27 cellular contexts compared by ENCODE assay signal in genomic region chr19:49398001-49398615, GRCh38. TPM values are rescaled to one million over a fixed set of nuclear protein-coding genes. Genes with fewer than 3 reads are reported as not detected.
DNase-seq lines count a peak whose midpoint lies in the region; ATAC-seq lines count a peak whose summit lies in the region.
"Had no signal": no experiment of that assay in that cellular context is flagged by ENCODE, and none has a peak within 500 bp of the region (broad histone marks: within the 10 kb centered on the region; RNA-seq: fewer than 3 reads in every experiment).

No MANE protein-coding gene starts in this region.

- H3K9me2 ChIP-seq in GM23248 (ENCODE audit: insufficient read depth), result no peaks in the 10 kb centered on the region

- H3K4me3 ChIP-seq in CD4-positive, CD25-positive, alpha-beta regulatory T cell (ENCODE audit: low read depth, low read length), result no peak overlapping the region
- H3K4me3 ChIP-seq in GM23248, result no peak overlapping the region

- 39 to 47% methylated on average over 11 of the region's 11 CpGs for WGBS in GM23248 (ENCODE audit: low coverage in 1 of 2, low lambda C conversion rate in 2 of 2, missing lambda C conversion rate in 2 of 2), 2 experiments

- H3K27ac Mint-ChIP-seq in CD4-positive, CD25-positive, alpha-beta regulatory T cell, result peak overlapping the region; percentile 42 to 74 (median 69)
- peak overlapping the region; percentile 83 for H3K27ac Mint-ChIP-seq in T-helper 17 cell
- peak overlapping the region in 9 of 10 donors; percentile 23 to 80 (median 59) for H3K27ac Mint-ChIP-seq in naive thymus-derived CD8-positive, alpha-beta T cell
- H3K27ac Mint-ChIP-seq: activated CD4-positive, alpha-beta T cell treated with anti-CD3 and anti-CD28 coated beads for 36 hours; activated naive CD8-positive, alpha-beta T cell treated with anti-CD3 and anti-CD28 coated beads, Interleukin-2, amount 10 ng/mL, durations not matched to agents 7 days and 5 days; activated T-cell treated with anti-CD3 and anti-CD28 coated beads, Interleukin-2, amount 50 U/mL, for 72 hours had no signal

- no peak overlapping the region for H2AFZ ChIP-seq in GM23248

- no peaks in the 10 kb centered on the region for H3K79me2 ChIP-seq in GM23248 (ENCODE audit: insufficient read depth)

- POLR2A ChIA-PET in naive thymus-derived CD8-positive, alpha-beta T cell (lab: Charles Lee), result interaction anchor here (0.7 kb wide), 1 partner anchor 11 kb away, joined by 3 read pairs; no protein-coding TSS in a partner anchor

- H3K4me1 Mint-ChIP-seq in CD4-positive, CD25-positive, alpha-beta regulatory T cell, result peaks cover 0 to 9% (median 7%) of the 10 kb centered on the region in 4 donors
- H3K4me1 Mint-ChIP-seq in T-helper 17 cell, result peaks cover 20% of the 10 kb centered on the region
- peaks cover 17 to 28% (median 20%) of the 10 kb centered on the region in 4 donors for H3K4me1 Mint-ChIP-seq in naive thymus-derived CD8-positive, alpha-beta T cell

- H3K4me3 Mint-ChIP-seq in CD4-positive, CD25-positive, alpha-beta regulatory T cell, result no peak overlapping the region
- peak overlapping the region; percentile 63 for H3K4me3 Mint-ChIP-seq in T-helper 17 cell
- H3K4me3 Mint-ChIP-seq in naive thymus-derived CD8-positive, alpha-beta T cell, result peak overlapping the region in 8 of 10 donors; percentile 5 to 77 (median 54)
- H3K4me3 Mint-ChIP-seq: activated CD4-positive, alpha-beta T cell treated with anti-CD3 and anti-CD28 coated beads for 36 hours; activated naive CD8-positive, alpha-beta T cell treated with anti-CD3 and anti-CD28 coated beads, Interleukin-2, amount 10 ng/mL, durations not matched to agents 7 days and 5 days; CD8-positive, alpha-beta memory T cell had no signal

- no peak for ATAC-seq in CD4-positive, CD25-positive, alpha-beta regulatory T cell (ENCODE audit: low read depth in 2 of 2)
- ATAC-seq in T-helper 17 cell (peak; percentile 30), GM21390 (IDR thresholded peaks at IDR 0.05; ENCODE audit: unreplicated experiment) (no peak), HG02798 (IDR thresholded peaks at IDR 0.05; ENCODE audit: poor library complexity, unreplicated experiment) (no peak)
- ATAC-seq in naive thymus-derived CD8-positive, alpha-beta T cell, result peak; percentile 65 to 66
- ATAC-seq: activated CD4-positive, alpha-beta T cell treated with anti-CD3 and anti-CD28 coated beads for 36 hours; activated T-cell treated with anti-CD3 and anti-CD28 coated beads, Interleukin-2, amount 50 U/mL, for 72 hours had no signal

- H3K27ac ChIP-seq in CD4-positive, CD25-positive, alpha-beta regulatory T cell (ENCODE audit: insufficient read depth, low read length, poor library complexity, severe bottlenecking), result no peak overlapping the region
- no peak overlapping the region for H3K27ac ChIP-seq in GM23248
- H3K27ac ChIP-seq: HL-60, RWPE1 had no signal

- no peaks in the 10 kb centered on the region for H3K27me3 ChIP-seq in CD4-positive, CD25-positive, alpha-beta regulatory T cell (ENCODE audit: control insufficient read depth, insufficient read depth, low read length)
- no peaks in the 10 kb centered on the region; the same call in 1 of the 2 replicates for H3K27me3 ChIP-seq in GM23248 (replicated peaks; ENCODE audit: insufficient read depth)

- H3K4me1 ChIP-seq in CD4-positive, CD25-positive, alpha-beta regulatory T cell (ENCODE audit: control insufficient read depth, insufficient read depth, low read length, poor library complexity, severe bottlenecking), result no peaks in the 10 kb centered on the region
- no peaks in the 10 kb centered on the region for H3K4me1 ChIP-seq in GM23248 (ENCODE audit: insufficient read depth)

- no peaks in the 10 kb centered on the region for H3F3A ChIP-seq in GM23248 (ENCODE audit: insufficient read depth)

- no peak overlapping the region for H3K4me2 ChIP-seq in GM23248 (ENCODE audit: unreplicated experiment)

- H4K20me1 ChIP-seq in GM23248 (ENCODE audit: insufficient read depth), result no peaks in the 10 kb centered on the region

- H3K9me3 Mint-ChIP-seq in CD4-positive, CD25-positive, alpha-beta regulatory T cell, result no peaks in the 10 kb centered on the region
- H3K9me3 Mint-ChIP-seq in naive thymus-derived CD8-positive, alpha-beta T cell, result no peaks in the 10 kb centered on the region
- H3K9me3 Mint-ChIP-seq: activated naive CD8-positive, alpha-beta T cell treated with anti-CD3 and anti-CD28 coated beads, Interleukin-2, amount 10 ng/mL, durations not matched to agents 7 days and 5 days; activated T-cell treated with anti-CD3 and anti-CD28 coated beads, Interleukin-2, amount 50 U/mL, for 72 hours; CD8-positive, alpha-beta memory T cell had no signal

- in situ Hi-C loops in GM23248 (cut with MboI), result no loop called here

- H3K36me3 Mint-ChIP-seq in CD4-positive, CD25-positive, alpha-beta regulatory T cell, result no peaks in the 10 kb centered on the region
- peaks cover 3% of the 10 kb centered on the region for H3K36me3 Mint-ChIP-seq in T-helper 17 cell (ENCODE audit: low read depth)
- no peaks in the 10 kb centered on the region for H3K36me3 Mint-ChIP-seq in naive thymus-derived CD8-positive, alpha-beta T cell
- H3K36me3 Mint-ChIP-seq: activated naive CD8-positive, alpha-beta T cell treated with anti-CD3 and anti-CD28 coated beads, Interleukin-2, amount 10 ng/mL, durations not matched to agents 7 days and 5 days had no signal

- H3K36me3 ChIP-seq in CD4-positive, CD25-positive, alpha-beta regulatory T cell (ENCODE audit: control insufficient read depth, insufficient read depth, low read length), result no peaks in the 10 kb centered on the region
- H3K36me3 ChIP-seq in GM23248 (ENCODE audit: low read depth), result no peaks in the 10 kb centered on the region

- H3K27me3 Mint-ChIP-seq in CD4-positive, CD25-positive, alpha-beta regulatory T cell, result peaks cover 7% of the 10 kb centered on the region
- no peaks in the 10 kb centered on the region for H3K27me3 Mint-ChIP-seq in T-helper 17 cell
- H3K27me3 Mint-ChIP-seq in naive thymus-derived CD8-positive, alpha-beta T cell, result no peaks in the 10 kb centered on the region
- H3K27me3 Mint-ChIP-seq: activated CD4-positive, alpha-beta T cell treated with anti-CD3 and anti-CD28 coated beads for 36 hours had no signal

- H3K9me3 ChIP-seq in CD4-positive, CD25-positive, alpha-beta regulatory T cell (ENCODE audit: control insufficient read depth in 2 of 2, low read length in 2 of 2), result no peaks in the 10 kb centered on the region
- H3K9me3 ChIP-seq in T-helper 17 cell (ENCODE audit: control insufficient read depth, low read length, poor library complexity, severe bottlenecking) (no peaks in the 10 kb centered on the region), GM23248 (ENCODE audit: low read depth) (no peaks in the 10 kb centered on the region)

- no peak for DNase-seq in CD4-positive, CD25-positive, alpha-beta regulatory T cell
- DNase-seq in DMS79 treated with DMSO at 0.1 percent for 48 hours (lab: John Stamatoyannopoulos, UW) (peak; percentile 79), T-helper 17 cell (no peak), GM23248 (no peak)
- no peak for DNase-seq in naive thymus-derived CD8-positive, alpha-beta T cell
- DNase-seq: activated CD4-positive, alpha-beta T cell treated with anti-CD3 and anti-CD28 coated beads for 36 hours; activated naive CD8-positive, alpha-beta T cell treated with anti-CD3 and anti-CD28 coated beads, Interleukin-2, amount 10 ng/mL, durations not matched to agents 7 days and 5 days; activated T-cell treated with anti-CD3 and anti-CD28 coated beads, Interleukin-2, amount 50 U/mL, for 72 hours; CD8-positive, alpha-beta memory T cell; DND-41; effector CD8-positive, alpha-beta T cell; foreskin melanocyte; islet precursor cell; NCI-H1092 treated with DMSO at 0.1 percent for 48 hours; NCI-H2081 had no signal

- no peak overlapping the region for H3K9ac ChIP-seq in GM23248

RNA-seq across cellular contexts. Expression of gene KASH5, which starts 10.1 kb away (rescaled TPM):
- not detected for total RNA-seq in CD4-positive, CD25-positive, alpha-beta regulatory T cell
- not detected for polyA plus RNA-seq in CD4-positive, CD25-positive, alpha-beta regulatory T cell
- under 1 TPM in 1 of 2 donors, not detected in 1; 0.86 TPM for total RNA-seq in T-helper 17 cell
- total RNA-seq in naive thymus-derived CD8-positive, alpha-beta T cell, result under 1 TPM in 1 of 2 experiments, not detected in 1; 0.36 TPM
- under 1 TPM in 1 of 3 donors, not detected in 2; 0.22 TPM for polyA plus RNA-seq in naive thymus-derived CD8-positive, alpha-beta T cell
- not detected in 2 replicates for total RNA-seq in GM23248 (2014; rRNA removed; shearing (Covaris generic))
- polyA plus RNA-seq in GM23248 (2016; fragmentation: Nextera tagmentation; extraction: Ambion mirVana), result not detected in 2 replicates
- total RNA-seq: activated naive CD8-positive, alpha-beta T cell treated with anti-CD3 and anti-CD28 coated beads, Interleukin-2, amount 10 ng/mL, durations not matched to agents 7 days and 5 days; HepG2; lower leg skin; mononuclear cell; NCI-H460; pulmonary artery endothelial cell; skeletal muscle tissue; temporal lobe had no signal
- polyA plus RNA-seq: CD8-positive, alpha-beta memory T cell; esophagus; HepG2 had no signal

RNA-seq across cellular contexts. Expression of gene PTH2, which starts 25.1 kb away (rescaled TPM):
- total RNA-seq in CD4-positive, CD25-positive, alpha-beta regulatory T cell, result not detected
- polyA plus RNA-seq in CD4-positive, CD25-positive, alpha-beta regulatory T cell, result not detected
- total RNA-seq in T-helper 17 cell, result not detected
- not detected for total RNA-seq in naive thymus-derived CD8-positive, alpha-beta T cell
- polyA plus RNA-seq in naive thymus-derived CD8-positive, alpha-beta T cell, result not detected
- not detected in 2 replicates for total RNA-seq in GM23248 (2014; rRNA removed; shearing (Covaris generic))
- polyA plus RNA-seq in GM23248 (2016; fragmentation: Nextera tagmentation; extraction: Ambion mirVana), result not detected in 2 replicates
- total RNA-seq: activated CD4-positive, alpha-beta T cell treated with anti-CD3 and anti-CD28 coated beads for 36 hours; activated naive CD8-positive, alpha-beta T cell treated with anti-CD3 and anti-CD28 coated beads, Interleukin-2, amount 10 ng/mL, durations not matched to agents 7 days and 5 days; activated T-cell treated with anti-CD3 and anti-CD28 coated beads, Interleukin-2, amount 50 U/mL, for 72 hours; CD8-positive, alpha-beta memory T cell; HepG2; lower leg skin; mononuclear cell; NCI-H460; pulmonary artery endothelial cell; skeletal muscle tissue; temporal lobe had no signal
- polyA plus RNA-seq: CD8-positive, alpha-beta memory T cell; esophagus; HepG2 had no signal

RNA-seq across cellular contexts. Expression of gene GFY, which starts 27.1 kb away (rescaled TPM):
- total RNA-seq in CD4-positive, CD25-positive, alpha-beta regulatory T cell, result not detected
- not detected for polyA plus RNA-seq in CD4-positive, CD25-positive, alpha-beta regulatory T cell
- not detected for total RNA-seq in T-helper 17 cell
- total RNA-seq in naive thymus-derived CD8-positive, alpha-beta T cell, result not detected
- polyA plus RNA-seq in naive thymus-derived CD8-positive, alpha-beta T cell, result not detected
- not detected in 2 replicates for total RNA-seq in GM23248 (2014; rRNA removed; shearing (Covaris generic))
- not detected in 2 replicates for polyA plus RNA-seq in GM23248 (2016; fragmentation: Nextera tagmentation; extraction: Ambion mirVana)
- total RNA-seq: activated CD4-positive, alpha-beta T cell treated with anti-CD3 and anti-CD28 coated beads for 36 hours; activated naive CD8-positive, alpha-beta T cell treated with anti-CD3 and anti-CD28 coated beads, Interleukin-2, amount 10 ng/mL, durations not matched to agents 7 days and 5 days; activated T-cell treated with anti-CD3 and anti-CD28 coated beads, Interleukin-2, amount 50 U/mL, for 72 hours; CD8-positive, alpha-beta memory T cell; HepG2; lower leg skin; mononuclear cell; NCI-H460; pulmonary artery endothelial cell; skeletal muscle tissue had no signal
- polyA plus RNA-seq: CD8-positive, alpha-beta memory T cell; esophagus; HepG2 had no signal

RNA-seq across cellular contexts. Expression of gene DKKL1, which starts 34.4 kb away (rescaled TPM):
- not detected for total RNA-seq in CD4-positive, CD25-positive, alpha-beta regulatory T cell
- not detected for polyA plus RNA-seq in CD4-positive, CD25-positive, alpha-beta regulatory T cell
- total RNA-seq in T-helper 17 cell, result not detected
- not detected for total RNA-seq in naive thymus-derived CD8-positive, alpha-beta T cell
- not detected for polyA plus RNA-seq in naive thymus-derived CD8-positive, alpha-beta T cell
- 0.63 TPM in 1 of 2 replicates, not detected in the other for total RNA-seq in GM23248 (2014; rRNA removed; shearing (Covaris generic))
- polyA plus RNA-seq in GM23248 (2016; fragmentation: Nextera tagmentation; extraction: Ambion mirVana), result 0.30 TPM in 1 of 2 replicates, not detected in the other
- total RNA-seq: activated CD4-positive, alpha-beta T cell treated with anti-CD3 and anti-CD28 coated beads for 36 hours; activated naive CD8-positive, alpha-beta T cell treated with anti-CD3 and anti-CD28 coated beads, Interleukin-2, amount 10 ng/mL, durations not matched to agents 7 days and 5 days; activated T-cell treated with anti-CD3 and anti-CD28 coated beads, Interleukin-2, amount 50 U/mL, for 72 hours; CD8-positive, alpha-beta memory T cell; mononuclear cell; NCI-H460; pulmonary artery endothelial cell; temporal lobe had no signal
- polyA plus RNA-seq: CD8-positive, alpha-beta memory T cell had no signal

RNA-seq across cellular contexts. Expression of gene TEAD2, which starts 35.9 kb away (rescaled TPM):
- total RNA-seq in CD4-positive, CD25-positive, alpha-beta regulatory T cell, result not detected
- polyA plus RNA-seq in CD4-positive, CD25-positive, alpha-beta regulatory T cell, result not detected
- under 1 TPM in 1 of 2 donors, not detected in 1; 0.17 TPM for total RNA-seq in T-helper 17 cell
- under 1 TPM; 0.21 to 0.49 TPM for total RNA-seq in naive thymus-derived CD8-positive, alpha-beta T cell
- polyA plus RNA-seq in naive thymus-derived CD8-positive, alpha-beta T cell, result under 1 TPM in 1 of 3 donors, not detected in 2; 0.07 TPM
- 13.9 and 18.7 TPM in 2 replicates for total RNA-seq in GM23248 (2014; rRNA removed; shearing (Covaris generic))
- polyA plus RNA-seq in GM23248 (2016; fragmentation: Nextera tagmentation; extraction: Ambion mirVana), result 7.1 and 7.8 TPM in 2 replicates
- total RNA-seq: activated CD4-positive, alpha-beta T cell treated with anti-CD3 and anti-CD28 coated beads for 36 hours; activated naive CD8-positive, alpha-beta T cell treated with anti-CD3 and anti-CD28 coated beads, Interleukin-2, amount 10 ng/mL, durations not matched to agents 7 days and 5 days; activated T-cell treated with anti-CD3 and anti-CD28 coated beads, Interleukin-2, amount 50 U/mL, for 72 hours; CD8-positive, alpha-beta memory T cell had no signal
- polyA plus RNA-seq: CD8-positive, alpha-beta memory T cell had no signal

Comparison
In these comparisons a context has a peak if more than half of its experiments do, and no peak if none do; other contexts are left out.
1. ATAC-seq: peak in T-helper 17 cell (single experiment) and naive thymus-derived CD8-positive, alpha-beta T cell (2 of 2); none in CD4-positive, CD25-positive, alpha-beta regulatory T cell (0 of 2), GM21390 (single experiment) and HG02798 (single experiment).
2. H3K4me3 Mint-ChIP-seq: peak in T-helper 17 cell (single experiment) and naive thymus-derived CD8-positive, alpha-beta T cell (8 of 10); none in CD4-positive, CD25-positive, alpha-beta regulatory T cell (0 of 4).
3. Peak in every context shown above with its lines, with median percentiles within 50 percentile points of each other: H3K27ac Mint-ChIP-seq.